Comparison of ENCODE assay signal across 21 cellular contexts in the genomic region with DNA sequence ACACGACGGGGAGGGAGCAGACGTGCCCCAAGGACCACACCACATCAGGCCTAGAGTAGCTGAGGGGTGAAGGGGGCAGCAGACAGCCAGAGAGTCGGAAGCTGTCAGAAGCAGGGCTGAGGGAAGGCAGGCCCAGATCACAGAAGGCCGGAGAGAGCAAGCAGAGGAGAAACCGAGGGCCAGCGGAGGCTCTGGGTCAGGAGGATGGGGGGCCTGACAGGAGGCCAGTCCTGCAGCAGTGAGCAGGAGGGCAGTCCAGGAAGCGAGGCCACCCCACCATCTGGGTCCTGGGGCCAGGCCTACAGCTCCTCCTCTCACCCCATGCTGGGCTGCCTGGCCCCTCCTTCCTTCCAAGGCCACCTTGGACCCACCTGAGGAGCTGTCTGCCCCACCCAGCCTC. TPM values are rescaled to one million over a fixed set of nuclear protein-coding genes. Genes with fewer than 3 reads are reported as not detected.
"Had no signal": no experiment of that assay in that cellular context is flagged by ENCODE, and none has a peak within 500 bp of the region (broad histone marks: within the 10 kb centered on the region; RNA-seq: fewer than 3 reads in every experiment).

No MANE protein-coding gene starts in this region.

- H3K4me1 Mint-ChIP-seq: immature natural killer cell; naive B cell; stimulated activated effector memory CD8-positive, alpha-beta T cell treated with anti-CD3 and anti-CD28 coated beads, Interleukin-12 subunit alpha, Interleukin-12 subunit beta, amount 100 ng/mL, for 72 hours had no signal

- H3K4me3 ChIP-seq: esophagus squamous epithelium, gastroesophageal sphincter, left ventricle myocardium inferior, lung, tibial artery, upper lobe of left lung, vagina had no signal

- ATAC-seq: effector memory CD8-positive, alpha-beta T cell; gastroesophageal sphincter; left cardiac atrium; right cardiac atrium; stimulated activated effector memory CD8-positive, alpha-beta T cell treated with anti-CD3 and anti-CD28 coated beads, Interleukin-12 subunit alpha, Interleukin-12 subunit beta, amount 100 ng/mL, for 72 hours had no signal

- H3K9me3 ChIP-seq: esophagus squamous epithelium, gastroesophageal sphincter, left ventricle myocardium inferior, tibial artery, upper lobe of left lung, vagina had no signal

- H3K27me3 ChIP-seq: upper lobe of left lung, vagina had no signal

- H3K36me3 ChIP-seq: esophagus squamous epithelium, gastroesophageal sphincter, left ventricle myocardium inferior, tibial artery, upper lobe of left lung, vagina had no signal

- DNase-seq: effector memory CD8-positive, alpha-beta T cell; esophagus squamous epithelium; foreskin fibroblast; immature natural killer cell; left cardiac atrium; left ventricle myocardium inferior; mesenchymal stem cell; naive B cell; posterior cingulate gyrus; right cardiac atrium; small intestine; stimulated activated CD4-positive, alpha-beta T cell treated with anti-CD3 and anti-CD28 coated beads, Interleukin-4, amount 100 ng/mL, for 1 hour; stimulated activated CD8-positive, alpha-beta memory T cell treated with anti-CD3 and anti-CD28 coated beads, Interleukin-4, amount 100 ng/mL, for 48 hours; upper lobe of left lung had no signal

- H3K4me1 ChIP-seq: esophagus squamous epithelium, gastroesophageal sphincter, left ventricle myocardium inferior, upper lobe of left lung, vagina had no signal

- H3K4me3 Mint-ChIP-seq: effector memory CD8-positive, alpha-beta T cell; immature natural killer cell; stimulated activated effector memory CD8-positive, alpha-beta T cell treated with anti-CD3 and anti-CD28 coated beads, Interleukin-12 subunit alpha, Interleukin-12 subunit beta, amount 100 ng/mL, for 72 hours; stimulated activated naive CD8-positive, alpha-beta T cell treated with anti-CD3 and anti-CD28 coated beads, Interleukin-15, Interleukin-2, amounts not matched to agents 100 ng/mL and 50 ng/mL, for 24 hours had no signal

- H3K36me3 Mint-ChIP-seq: immature natural killer cell; naive B cell; stimulated activated effector memory CD8-positive, alpha-beta T cell treated with anti-CD3 and anti-CD28 coated beads, Interleukin-12 subunit alpha, Interleukin-12 subunit beta, amount 100 ng/mL, for 72 hours had no signal

- H3K27ac Mint-ChIP-seq: immature natural killer cell; naive B cell; stimulated activated effector memory CD8-positive, alpha-beta T cell treated with anti-CD3 and anti-CD28 coated beads, Interleukin-12 subunit alpha, Interleukin-12 subunit beta, amount 100 ng/mL, for 72 hours; stimulated activated naive CD8-positive, alpha-beta T cell treated with anti-CD3 and anti-CD28 coated beads, Interleukin-15, Interleukin-2, amounts not matched to agents 100 ng/mL and 50 ng/mL, for 24 hours had no signal

- H3K9me3 Mint-ChIP-seq: effector memory CD8-positive, alpha-beta T cell; immature natural killer cell; naive B cell; stimulated activated effector memory CD8-positive, alpha-beta T cell treated with anti-CD3 and anti-CD28 coated beads, Interleukin-12 subunit alpha, Interleukin-12 subunit beta, amount 100 ng/mL, for 72 hours; stimulated activated naive CD8-positive, alpha-beta T cell treated with anti-CD3 and anti-CD28 coated beads, Interleukin-15, Interleukin-2, amounts not matched to agents 100 ng/mL and 50 ng/mL, for 24 hours had no signal

- H3K27ac ChIP-seq: esophagus squamous epithelium, gastroesophageal sphincter, left ventricle myocardium inferior, tibial artery, upper lobe of left lung, vagina had no signal

RNA-seq across cellular contexts. Expression of a gene that starts 20.3 kb away (rescaled TPM):
- total RNA-seq: esophagus squamous epithelium, osteocyte had no signal
